In the genomic region with DNA sequence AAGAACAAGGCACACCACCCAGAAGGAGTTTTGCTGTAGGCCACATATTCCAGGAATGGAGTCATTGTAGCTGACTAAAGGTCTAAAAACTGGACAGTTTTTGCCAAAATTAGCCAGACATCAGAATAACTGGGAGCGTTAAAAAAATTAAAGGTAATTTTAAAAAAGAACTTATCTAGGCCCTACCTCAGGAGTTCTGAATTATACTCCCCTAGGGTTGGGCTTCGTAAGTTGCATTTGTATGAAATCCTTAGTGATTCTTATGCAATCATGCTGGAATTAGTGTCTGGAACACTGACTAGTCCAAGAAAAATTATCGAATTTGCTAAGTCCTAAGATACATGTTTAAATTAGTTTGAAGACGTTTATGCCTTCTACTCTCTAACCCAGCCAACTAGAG, we compare ENCODE assay signal across 18 cellular contexts.
"Had no signal": no experiment of that assay in that cellular context is flagged by ENCODE, and none has a peak within 500 bp of the region (broad histone marks: within the 10 kb centered on the region; RNA-seq: fewer than 3 reads in every experiment).

No MANE protein-coding gene starts in this region.

- H3K36me3 ChIP-seq: upper lobe of left lung had no signal

- DNase-seq: activated CD4-positive, alpha-beta memory T cell treated with anti-CD3 and anti-CD28 coated beads for 36 hours; activated CD4-positive, alpha-beta T cell treated with anti-CD3 and anti-CD28 coated beads for 4 hours; activated gamma-delta T cell treated with Interleukin-2 at 50 U/mL for 16 hours; activated T-cell treated with anti-CD3 and anti-CD28 coated beads for 4 hours; dermis blood vessel endothelial cell; hippocampal formation; left colon; psoas muscle; stimulated activated CD4-positive, alpha-beta T cell treated with anti-CD3 and anti-CD28 coated beads, Interleukin-4, amount 100 ng/mL, for 4 hours; testis; upper lobe of left lung had no signal

- ATAC-seq: activated naive CD4-positive, alpha-beta T cell treated with anti-CD3 and anti-CD28 coated beads, Interleukin-2, amount 50 U/mL, for 72 hours; foreskin keratinocyte; left colon; psoas muscle; sciatic nerve; stimulated activated memory B cell treated with anti-CD40 and anti-IgM and Interleukin-4, amounts not matched to agents 10 μg/mL and 1 μg/mL and 100 μg/mL, for 72 hours; WTC11 had no signal

- H3K4me1 ChIP-seq: foreskin keratinocyte, psoas muscle, testis, upper lobe of left lung had no signal

- H3K27ac ChIP-seq: epithelial cell of prostate, foreskin keratinocyte, psoas muscle, testis, upper lobe of left lung had no signal

- H3K4me3 ChIP-seq: lung, psoas muscle, testis, upper lobe of left lung had no signal

- H3K9me3 ChIP-seq: psoas muscle, testis, upper lobe of left lung had no signal
